ENCODE assay signal across 10 cellular contexts in the genomic region with DNA sequence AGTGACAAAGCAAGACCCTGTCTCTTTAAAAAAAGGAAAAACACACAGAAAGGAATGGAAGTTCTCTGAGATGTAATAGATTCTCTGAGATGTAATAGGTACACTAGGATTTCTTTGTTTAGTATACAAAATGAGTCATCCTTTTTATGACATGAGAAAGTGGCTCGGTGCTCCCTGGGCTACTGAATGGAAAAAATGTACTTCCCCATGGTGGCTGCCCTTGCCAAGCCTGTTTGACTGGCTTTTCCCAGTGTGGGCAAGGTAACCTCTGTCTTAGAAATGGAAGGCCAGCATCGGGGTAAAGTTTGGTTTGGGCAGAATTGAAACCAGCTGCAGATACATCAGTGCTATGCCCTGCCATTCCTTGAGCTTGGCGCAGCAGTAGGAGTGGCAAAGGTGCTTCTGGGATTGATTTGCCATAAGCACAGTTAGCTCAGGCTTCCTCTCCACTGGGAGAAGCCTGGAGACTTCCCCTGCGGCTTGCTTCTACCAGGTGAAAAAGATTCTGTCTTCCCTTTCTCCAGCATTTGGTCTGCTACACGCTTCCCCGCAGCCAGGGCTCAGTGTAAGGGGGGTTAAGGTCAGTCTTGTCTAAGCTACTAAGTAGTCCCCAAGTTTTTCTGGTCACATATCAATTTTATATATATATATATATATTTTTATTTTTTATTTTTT. TPM values are rescaled to one million over a fixed set of nuclear protein-coding genes. Genes with fewer than 3 reads are reported as not detected.
DNase-seq lines count a peak whose midpoint lies in the region; ATAC-seq, FAIRE-seq and TF ChIP-seq lines count a peak whose summit lies in the region.
"Had no signal": no experiment of that assay in that cellular context is flagged by ENCODE, and none has a peak within 500 bp of the region (broad histone marks: within the 10 kb centered on the region; RNA-seq: fewer than 3 reads in every experiment).

No MANE protein-coding gene starts in this region.

- ATAC-seq in esophagus mucosa = peak; percentile 89

- no peaks in the 10 kb centered on the region for H3K9me3 ChIP-seq in PC-9 (ENCODE audit: insufficient read depth, low read depth)
- H3K9me3 ChIP-seq in small intestine (ENCODE audit: control insufficient read depth, low read depth) = no peaks in the 10 kb centered on the region

- peaks cover 28% of the 10 kb centered on the region for H3F3A ChIP-seq in PC-9 (ENCODE audit: insufficient read depth, low read depth)

- no peaks in the 10 kb centered on the region for H3K9me2 ChIP-seq in PC-9 (ENCODE audit: insufficient read depth)

- H3K4me2 ChIP-seq in PC-9 = peak overlapping the region; percentile 86

- H3K4me1 ChIP-seq in PC-9 (replicated peaks; ENCODE audit: insufficient read depth) = peaks cover 36% of the 10 kb centered on the region
- no peaks in the 10 kb centered on the region for H3K4me1 ChIP-seq in small intestine (ENCODE audit: control insufficient read depth in 2 of 2, insufficient read depth in 1 of 2, low read depth in 1 of 2, low read length in 1 of 2)

- H4K20me1 ChIP-seq in PC-9 (ENCODE audit: insufficient read depth) = no peaks in the 10 kb centered on the region

- H3K27ac ChIP-seq in PC-9 = peak overlapping the region; percentile 86
- peak overlapping the region; percentile 2 to 59 for H3K27ac ChIP-seq in small intestine (ENCODE audit: low read depth in 1 of 2, low read length in 1 of 2)

- POLR2A ChIA-PET in PC-9 (lab: Charles Lee; ENCODE audit: unreplicated experiment) = interaction anchor here (0.5 to 0.9 kb wide), 5 partner anchors 23 to 307 kb away, joined by 3 to 10 read pairs (median 7); no protein-coding TSS in a partner anchor

- FAIRE-seq in small intestine (lab: Jason Lieb, UNC) = no peak

- H3K79me2 ChIP-seq in PC-9 (ENCODE audit: low read depth) = peaks cover 66% of the 10 kb centered on the region

- DNase-seq in ELF-1 (ENCODE audit: low read depth, low spot score) (peak; percentile 79), PC-9 (peak; percentile 95 to 99), small intestine (peak; percentile 92), amygdala (lab: John Stamatoyannopoulos, UW) (no peak)
- DNase-seq in stimulated activated CD4-positive, alpha-beta T cell treated with anti-CD3 and anti-CD28 coated beads, Interleukin-4, amount 100 ng/mL, for 4 hours = no peak
- DNase-seq in stimulated activated CD4-positive, alpha-beta T cell treated with anti-CD3 and anti-CD28 coated beads, Interleukin-2, amount 100 ng/mL, for 24 hours = no peak
- DNase-seq: aorta, GDM1, NCI-H2107 had no signal

- CTCF ChIA-PET in PC-9 (lab: Charles Lee) = interaction anchor here (0.6 to 1.2 kb wide), 3 partner anchors 41 to 288 kb away, joined by 4 to 6 read pairs (median 5); no protein-coding TSS in a partner anchor

- BruUV-seq in PC-9 (replicated peaks; lab: Mats Ljungman, UMichigan) = no TSS peak

- H3K4me3 ChIP-seq in PC-9 = peak overlapping the region; percentile 49; the same call in 1 of the 2 replicates
- H3K4me3 ChIP-seq in small intestine (ENCODE audit: low read depth in 1 of 2, low read length in 2 of 2) = no peak overlapping the region

- H2AFZ ChIP-seq in PC-9 = no peak overlapping the region

- TF ChIP-seq CTCF in PC-9 (conservative IDR thresholded peaks at IDR 0.05) = no peak

- intact Hi-C loops in PC-9 (cut with micrococcal nuclease; ENCODE audit: unreplicated experiment) = loop anchor here (1.0 to 5.0 kb wide), 3 partner anchors 24 to 1284 kb away; no protein-coding TSS in a partner anchor

- H3K36me3 ChIP-seq in PC-9 (ENCODE audit: low read depth) (peaks cover 24% of the 10 kb centered on the region), small intestine (ENCODE audit: control insufficient read depth in 2 of 2, insufficient read depth in 2 of 2, low read length in 2 of 2) (peaks cover 0 to 7% of the 10 kb centered on the region in 2 donors)

- H3K27me3 ChIP-seq in PC-9 (ENCODE audit: insufficient read depth, low read depth) (no peaks in the 10 kb centered on the region), small intestine (ENCODE audit: control insufficient read depth in 2 of 2, insufficient read depth in 2 of 2, low read length in 2 of 2) (no peaks in the 10 kb centered on the region)

- 26 to 66% (median 49%) methylated on average over 6 of the region's 6 CpGs for WGBS in small intestine, 3 donors

RNA-seq across cellular contexts. Expression of gene ARFGEF2, which starts 24.5 kb away (rescaled TPM):
- total RNA-seq in PC-9 (2021) (39.9 and 47.0 TPM in 2 replicates), esophagus mucosa (22.6 TPM)
- 10 to 100 TPM; 10.8 to 15.1 (median 13.4) TPM for polyA plus RNA-seq in small intestine

Comparison
In these comparisons a context has a peak if more than half of its experiments do, and no peak if none do; other contexts are left out.
1. DNase-seq: peak in ELF-1 (single experiment), PC-9 (2 of 2) and small intestine (single experiment); none in stimulated activated CD4-positive, alpha-beta T cell treated with anti-CD3 and anti-CD28 coated beads, Interleukin-4, amount 100 ng/mL, for 4 hours (0 of 2), amygdala (0 of 56) and stimulated activated CD4-positive, alpha-beta T cell treated with anti-CD3 and anti-CD28 coated beads, Interleukin-2, amount 100 ng/mL, for 24 hours (0 of 2).